In the genomic region with DNA sequence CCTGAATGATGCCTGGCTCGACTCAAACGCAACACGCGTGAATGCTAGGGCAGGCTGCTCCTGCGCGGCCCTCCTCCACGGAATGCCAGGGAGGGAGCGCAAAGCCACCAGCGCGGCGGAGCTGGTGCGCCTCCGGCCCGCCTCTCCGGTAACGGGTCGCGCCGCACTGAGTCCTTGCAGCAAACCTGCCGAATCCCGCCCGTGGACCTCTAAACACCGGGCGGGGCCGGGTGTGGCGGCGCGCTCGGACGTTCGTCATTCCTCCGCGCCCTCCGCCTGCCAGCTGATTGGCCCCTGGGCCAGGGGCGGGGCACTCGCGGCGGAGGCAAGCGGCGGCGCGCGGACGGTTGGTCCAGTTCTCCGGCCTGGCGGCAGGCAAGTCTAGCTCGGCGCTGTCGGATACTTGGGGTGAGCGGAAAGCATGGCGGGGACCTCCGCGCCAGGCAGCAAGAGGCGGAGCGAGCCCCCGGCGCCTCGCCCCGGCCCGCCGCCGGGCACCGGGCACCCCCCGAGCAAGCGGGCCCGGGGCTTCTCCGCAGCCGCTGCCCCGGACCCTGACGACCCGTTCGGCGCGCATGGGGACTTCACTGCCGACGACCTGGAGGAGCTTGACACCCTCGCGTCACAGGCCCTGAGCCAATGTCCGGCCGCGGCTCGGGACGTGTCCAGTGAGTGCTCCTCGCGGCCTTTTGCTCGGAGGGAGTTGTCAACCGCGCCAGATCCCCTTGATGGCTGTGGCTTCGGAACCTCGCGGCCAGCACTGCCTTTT, we compare ENCODE assay signal across 1 cellular context.
TF ChIP-seq lines count a peak whose summit lies in the region.

A gene (plus strand): TSS at position 313 of the 769 bp plus-strand sequence. CDS start 109 bp downstream, at position 422.

TF ChIP-seq in GM12878, 131 proteins besides CTCF, POLR2A, EP300 and RAD21 (continued from another document and continues in another):
- TF ChIP-seq, protein P1, sequence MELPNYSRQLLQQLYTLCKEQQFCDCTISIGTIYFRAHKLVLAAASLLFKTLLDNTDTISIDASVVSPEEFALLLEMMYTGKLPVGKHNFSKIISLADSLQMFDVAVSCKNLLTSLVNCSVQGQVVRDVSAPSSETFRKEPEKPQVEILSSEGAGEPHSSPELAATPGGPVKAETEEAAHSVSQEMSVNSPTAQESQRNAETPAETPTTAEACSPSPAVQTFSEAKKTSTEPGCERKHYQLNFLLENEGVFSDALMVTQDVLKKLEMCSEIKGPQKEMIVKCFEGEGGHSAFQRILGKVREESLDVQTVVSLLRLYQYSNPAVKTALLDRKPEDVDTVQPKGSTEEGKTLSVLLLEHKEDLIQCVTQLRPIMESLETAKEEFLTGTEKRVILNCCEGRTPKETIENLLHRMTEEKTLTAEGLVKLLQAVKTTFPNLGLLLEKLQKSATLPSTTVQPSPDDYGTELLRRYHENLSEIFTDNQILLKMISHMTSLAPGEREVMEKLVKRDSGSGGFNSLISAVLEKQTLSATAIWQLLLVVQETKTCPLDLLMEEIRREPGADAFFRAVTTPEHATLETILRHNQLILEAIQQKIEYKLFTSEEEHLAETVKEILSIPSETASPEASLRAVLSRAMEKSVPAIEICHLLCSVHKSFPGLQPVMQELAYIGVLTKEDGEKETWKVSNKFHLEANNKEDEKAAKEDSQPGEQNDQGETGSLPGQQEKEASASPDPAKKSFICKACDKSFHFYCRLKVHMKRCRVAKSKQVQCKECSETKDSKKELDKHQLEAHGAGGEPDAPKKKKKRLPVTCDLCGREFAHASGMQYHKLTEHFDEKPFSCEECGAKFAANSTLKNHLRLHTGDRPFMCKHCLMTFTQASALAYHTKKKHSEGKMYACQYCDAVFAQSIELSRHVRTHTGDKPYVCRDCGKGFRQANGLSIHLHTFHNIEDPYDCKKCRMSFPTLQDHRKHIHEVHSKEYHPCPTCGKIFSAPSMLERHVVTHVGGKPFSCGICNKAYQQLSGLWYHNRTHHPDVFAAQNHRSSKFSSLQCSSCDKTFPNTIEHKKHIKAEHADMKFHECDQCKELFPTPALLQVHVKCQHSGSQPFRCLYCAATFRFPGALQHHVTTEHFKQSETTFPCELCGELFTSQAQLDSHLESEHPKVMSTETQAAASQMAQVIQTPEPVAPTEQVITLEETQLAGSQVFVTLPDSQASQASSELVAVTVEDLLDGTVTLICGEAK (IDR thresholded peaks at IDR 0.05; ENCODE audit: borderline replicate concordance), result no peak
- TF ChIP-seq ZNF24 (IDR thresholded peaks at IDR 0.05) (0 out of 2 replicates have a peak, but pooled peaks have one; percentile 12), SP1 (IDR thresholded peaks at IDR 0.05; ENCODE audit: low read depth, low read length) (peak; percentile 86), NR2C1 (IDR thresholded peaks at IDR 0.05) (peak; percentile 43), FOXM1 (IDR thresholded peaks at IDR 0.05; ENCODE audit: low read depth, low read length) (no peak), BACH1 (IDR thresholded peaks at IDR 0.05; ENCODE audit: borderline replicate concordance) (peak; percentile 74), ASH2L (IDR thresholded peaks at IDR 0.05; ENCODE audit: borderline replicate concordance, low read depth) (no peak), SMAD5 (IDR thresholded peaks at IDR 0.05; ENCODE audit: low read depth) (peak; percentile 76), SIX5 (IDR thresholded peaks at IDR 0.05; ENCODE audit: low read depth, low read length, severe bottlenecking) (peak; percentile 45), STAT1 (conservative IDR thresholded peaks at IDR 0.05) (0 out of 2 replicates have a peak, but pooled peaks have one; percentile 61), FOXK2 (IDR thresholded peaks at IDR 0.05) (no peak), YBX1 (IDR thresholded peaks at IDR 0.05) (no peak), KAT2A (conservative IDR thresholded peaks at IDR 0.05; ENCODE audit: control insufficient read depth, low read depth, low read length) (no peak), SREBF1 (IDR thresholded peaks at IDR 0.05; ENCODE audit: low read length) (no peak), LARP7 (IDR thresholded peaks at IDR 0.05) (peak; percentile 92), IKZF1 (conservative IDR thresholded peaks at IDR 0.05) (peak; percentile 73), RFX5 (IDR thresholded peaks at IDR 0.05; ENCODE audit: low read depth, low read length) (peak; percentile 39; the same call in 1 of the 2 replicates), ZNF207 (IDR thresholded peaks at IDR 0.05; ENCODE audit: borderline replicate concordance) (peak; percentile 81; the same call in 1 of the 2 replicates), HDAC2 (IDR thresholded peaks at IDR 0.05) (no peak), PML (IDR thresholded peaks at IDR 0.05; ENCODE audit: low read length) (peak; percentile 81), RB1 (IDR thresholded peaks at IDR 0.05; ENCODE audit: borderline replicate concordance) (peak; percentile 97), POLR2AphosphoS5 (IDR thresholded peaks at IDR 0.05; ENCODE audit: low read length) (peak; percentile 92), ZNF217 (IDR thresholded peaks at IDR 0.05) (0 out of 2 replicates have a peak, but pooled peaks have one; percentile 26), NR2F1 (conservative IDR thresholded peaks at IDR 0.05) (peak; percentile 55), RBBP5 (conservative IDR thresholded peaks at IDR 0.05) (0 out of 2 replicates have a peak, but pooled peaks have one; percentile 20), CREB1 (IDR thresholded peaks at IDR 0.05; ENCODE audit: low read depth) (peak; percentile 99), POLR2AphosphoS2 (IDR thresholded peaks at IDR 0.05; ENCODE audit: low read depth, low read length) (peak; percentile 85; the same call in 1 of the 2 replicates), MEF2A (IDR thresholded peaks at IDR 0.05; ENCODE audit: insufficient read depth, low read depth, low read length) (0 out of 2 replicates have a peak, but pooled peaks have one; percentile 30), TBL1XR1 (IDR thresholded peaks at IDR 0.05; ENCODE audit: low read depth, low read length) (0 out of 2 replicates have a peak, but pooled peaks have one; percentile 20), EGR1 (IDR thresholded peaks at IDR 0.05; ENCODE audit: borderline replicate concordance in 1 of 2, low read depth in 2 of 2, low read length in 2 of 2) (peak in 1 of 2 experiments; percentile 13; a peak in 1 of 3 replicates)
- TF ChIP-seq, protein P2, sequence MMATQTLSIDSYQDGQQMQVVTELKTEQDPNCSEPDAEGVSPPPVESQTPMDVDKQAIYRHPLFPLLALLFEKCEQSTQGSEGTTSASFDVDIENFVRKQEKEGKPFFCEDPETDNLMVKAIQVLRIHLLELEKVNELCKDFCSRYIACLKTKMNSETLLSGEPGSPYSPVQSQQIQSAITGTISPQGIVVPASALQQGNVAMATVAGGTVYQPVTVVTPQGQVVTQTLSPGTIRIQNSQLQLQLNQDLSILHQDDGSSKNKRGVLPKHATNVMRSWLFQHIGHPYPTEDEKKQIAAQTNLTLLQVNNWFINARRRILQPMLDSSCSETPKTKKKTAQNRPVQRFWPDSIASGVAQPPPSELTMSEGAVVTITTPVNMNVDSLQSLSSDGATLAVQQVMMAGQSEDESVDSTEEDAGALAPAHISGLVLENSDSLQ (IDR thresholded peaks at IDR 0.05), result peak; percentile 76
- TF ChIP-seq, protein P3, sequence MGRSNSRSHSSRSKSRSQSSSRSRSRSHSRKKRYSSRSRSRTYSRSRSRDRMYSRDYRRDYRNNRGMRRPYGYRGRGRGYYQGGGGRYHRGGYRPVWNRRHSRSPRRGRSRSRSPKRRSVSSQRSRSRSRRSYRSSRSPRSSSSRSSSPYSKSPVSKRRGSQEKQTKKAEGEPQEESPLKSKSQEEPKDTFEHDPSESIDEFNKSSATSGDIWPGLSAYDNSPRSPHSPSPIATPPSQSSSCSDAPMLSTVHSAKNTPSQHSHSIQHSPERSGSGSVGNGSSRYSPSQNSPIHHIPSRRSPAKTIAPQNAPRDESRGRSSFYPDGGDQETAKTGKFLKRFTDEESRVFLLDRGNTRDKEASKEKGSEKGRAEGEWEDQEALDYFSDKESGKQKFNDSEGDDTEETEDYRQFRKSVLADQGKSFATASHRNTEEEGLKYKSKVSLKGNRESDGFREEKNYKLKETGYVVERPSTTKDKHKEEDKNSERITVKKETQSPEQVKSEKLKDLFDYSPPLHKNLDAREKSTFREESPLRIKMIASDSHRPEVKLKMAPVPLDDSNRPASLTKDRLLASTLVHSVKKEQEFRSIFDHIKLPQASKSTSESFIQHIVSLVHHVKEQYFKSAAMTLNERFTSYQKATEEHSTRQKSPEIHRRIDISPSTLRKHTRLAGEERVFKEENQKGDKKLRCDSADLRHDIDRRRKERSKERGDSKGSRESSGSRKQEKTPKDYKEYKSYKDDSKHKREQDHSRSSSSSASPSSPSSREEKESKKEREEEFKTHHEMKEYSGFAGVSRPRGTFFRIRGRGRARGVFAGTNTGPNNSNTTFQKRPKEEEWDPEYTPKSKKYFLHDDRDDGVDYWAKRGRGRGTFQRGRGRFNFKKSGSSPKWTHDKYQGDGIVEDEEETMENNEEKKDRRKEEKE (IDR thresholded peaks at IDR 0.05), result no peak
- TF ChIP-seq, protein P4, sequence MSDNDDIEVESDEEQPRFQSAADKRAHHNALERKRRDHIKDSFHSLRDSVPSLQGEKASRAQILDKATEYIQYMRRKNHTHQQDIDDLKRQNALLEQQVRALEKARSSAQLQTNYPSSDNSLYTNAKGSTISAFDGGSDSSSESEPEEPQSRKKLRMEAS (IDR thresholded peaks at IDR 0.05; ENCODE audit: low read depth, low read length), result peak; percentile 85; the same call in 1 of the 2 replicates
- TF ChIP-seq, protein P5, sequence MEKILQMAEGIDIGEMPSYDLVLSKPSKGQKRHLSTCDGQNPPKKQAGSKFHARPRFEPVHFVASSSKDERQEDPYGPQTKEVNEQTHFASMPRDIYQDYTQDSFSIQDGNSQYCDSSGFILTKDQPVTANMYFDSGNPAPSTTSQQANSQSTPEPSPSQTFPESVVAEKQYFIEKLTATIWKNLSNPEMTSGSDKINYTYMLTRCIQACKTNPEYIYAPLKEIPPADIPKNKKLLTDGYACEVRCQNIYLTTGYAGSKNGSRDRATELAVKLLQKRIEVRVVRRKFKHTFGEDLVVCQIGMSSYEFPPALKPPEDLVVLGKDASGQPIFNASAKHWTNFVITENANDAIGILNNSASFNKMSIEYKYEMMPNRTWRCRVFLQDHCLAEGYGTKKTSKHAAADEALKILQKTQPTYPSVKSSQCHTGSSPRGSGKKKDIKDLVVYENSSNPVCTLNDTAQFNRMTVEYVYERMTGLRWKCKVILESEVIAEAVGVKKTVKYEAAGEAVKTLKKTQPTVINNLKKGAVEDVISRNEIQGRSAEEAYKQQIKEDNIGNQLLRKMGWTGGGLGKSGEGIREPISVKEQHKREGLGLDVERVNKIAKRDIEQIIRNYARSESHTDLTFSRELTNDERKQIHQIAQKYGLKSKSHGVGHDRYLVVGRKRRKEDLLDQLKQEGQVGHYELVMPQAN (conservative IDR thresholded peaks at IDR 0.05), result peak; percentile 94
- TF ChIP-seq, protein P6, sequence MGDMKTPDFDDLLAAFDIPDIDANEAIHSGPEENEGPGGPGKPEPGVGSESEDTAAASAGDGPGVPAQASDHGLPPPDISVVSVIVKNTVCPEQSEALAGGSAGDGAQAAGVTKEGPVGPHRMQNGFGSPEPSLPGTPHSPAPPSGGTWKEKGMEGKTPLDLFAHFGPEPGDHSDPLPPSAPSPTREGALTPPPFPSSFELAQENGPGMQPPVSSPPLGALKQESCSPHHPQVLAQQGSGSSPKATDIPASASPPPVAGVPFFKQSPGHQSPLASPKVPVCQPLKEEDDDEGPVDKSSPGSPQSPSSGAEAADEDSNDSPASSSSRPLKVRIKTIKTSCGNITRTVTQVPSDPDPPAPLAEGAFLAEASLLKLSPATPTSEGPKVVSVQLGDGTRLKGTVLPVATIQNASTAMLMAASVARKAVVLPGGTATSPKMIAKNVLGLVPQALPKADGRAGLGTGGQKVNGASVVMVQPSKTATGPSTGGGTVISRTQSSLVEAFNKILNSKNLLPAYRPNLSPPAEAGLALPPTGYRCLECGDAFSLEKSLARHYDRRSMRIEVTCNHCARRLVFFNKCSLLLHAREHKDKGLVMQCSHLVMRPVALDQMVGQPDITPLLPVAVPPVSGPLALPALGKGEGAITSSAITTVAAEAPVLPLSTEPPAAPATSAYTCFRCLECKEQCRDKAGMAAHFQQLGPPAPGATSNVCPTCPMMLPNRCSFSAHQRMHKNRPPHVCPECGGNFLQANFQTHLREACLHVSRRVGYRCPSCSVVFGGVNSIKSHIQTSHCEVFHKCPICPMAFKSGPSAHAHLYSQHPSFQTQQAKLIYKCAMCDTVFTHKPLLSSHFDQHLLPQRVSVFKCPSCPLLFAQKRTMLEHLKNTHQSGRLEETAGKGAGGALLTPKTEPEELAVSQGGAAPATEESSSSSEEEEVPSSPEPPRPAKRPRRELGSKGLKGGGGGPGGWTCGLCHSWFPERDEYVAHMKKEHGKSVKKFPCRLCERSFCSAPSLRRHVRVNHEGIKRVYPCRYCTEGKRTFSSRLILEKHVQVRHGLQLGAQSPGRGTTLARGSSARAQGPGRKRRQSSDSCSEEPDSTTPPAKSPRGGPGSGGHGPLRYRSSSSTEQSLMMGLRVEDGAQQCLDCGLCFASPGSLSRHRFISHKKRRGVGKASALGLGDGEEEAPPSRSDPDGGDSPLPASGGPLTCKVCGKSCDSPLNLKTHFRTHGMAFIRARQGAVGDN (IDR thresholded peaks at IDR 0.05), result peak; percentile 83
- TF ChIP-seq, protein P7, sequence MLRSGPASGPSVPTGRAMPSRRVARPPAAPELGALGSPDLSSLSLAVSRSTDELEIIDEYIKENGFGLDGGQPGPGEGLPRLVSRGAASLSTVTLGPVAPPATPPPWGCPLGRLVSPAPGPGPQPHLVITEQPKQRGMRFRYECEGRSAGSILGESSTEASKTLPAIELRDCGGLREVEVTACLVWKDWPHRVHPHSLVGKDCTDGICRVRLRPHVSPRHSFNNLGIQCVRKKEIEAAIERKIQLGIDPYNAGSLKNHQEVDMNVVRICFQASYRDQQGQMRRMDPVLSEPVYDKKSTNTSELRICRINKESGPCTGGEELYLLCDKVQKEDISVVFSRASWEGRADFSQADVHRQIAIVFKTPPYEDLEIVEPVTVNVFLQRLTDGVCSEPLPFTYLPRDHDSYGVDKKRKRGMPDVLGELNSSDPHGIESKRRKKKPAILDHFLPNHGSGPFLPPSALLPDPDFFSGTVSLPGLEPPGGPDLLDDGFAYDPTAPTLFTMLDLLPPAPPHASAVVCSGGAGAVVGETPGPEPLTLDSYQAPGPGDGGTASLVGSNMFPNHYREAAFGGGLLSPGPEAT (IDR thresholded peaks at IDR 0.05; ENCODE audit: low read depth), result peak; percentile 87
- TF ChIP-seq, protein P8, sequence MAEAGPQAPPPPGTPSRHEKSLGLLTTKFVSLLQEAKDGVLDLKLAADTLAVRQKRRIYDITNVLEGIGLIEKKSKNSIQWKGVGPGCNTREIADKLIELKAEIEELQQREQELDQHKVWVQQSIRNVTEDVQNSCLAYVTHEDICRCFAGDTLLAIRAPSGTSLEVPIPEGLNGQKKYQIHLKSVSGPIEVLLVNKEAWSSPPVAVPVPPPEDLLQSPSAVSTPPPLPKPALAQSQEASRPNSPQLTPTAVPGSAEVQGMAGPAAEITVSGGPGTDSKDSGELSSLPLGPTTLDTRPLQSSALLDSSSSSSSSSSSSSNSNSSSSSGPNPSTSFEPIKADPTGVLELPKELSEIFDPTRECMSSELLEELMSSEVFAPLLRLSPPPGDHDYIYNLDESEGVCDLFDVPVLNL (IDR thresholded peaks at IDR 0.05; ENCODE audit: low read depth, low read length), result peak; percentile 82
- TF ChIP-seq, protein P9, sequence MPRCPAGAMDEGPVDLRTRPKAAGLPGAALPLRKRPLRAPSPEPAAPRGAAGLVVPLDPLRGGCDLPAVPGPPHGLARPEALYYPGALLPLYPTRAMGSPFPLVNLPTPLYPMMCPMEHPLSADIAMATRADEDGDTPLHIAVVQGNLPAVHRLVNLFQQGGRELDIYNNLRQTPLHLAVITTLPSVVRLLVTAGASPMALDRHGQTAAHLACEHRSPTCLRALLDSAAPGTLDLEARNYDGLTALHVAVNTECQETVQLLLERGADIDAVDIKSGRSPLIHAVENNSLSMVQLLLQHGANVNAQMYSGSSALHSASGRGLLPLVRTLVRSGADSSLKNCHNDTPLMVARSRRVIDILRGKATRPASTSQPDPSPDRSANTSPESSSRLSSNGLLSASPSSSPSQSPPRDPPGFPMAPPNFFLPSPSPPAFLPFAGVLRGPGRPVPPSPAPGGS (IDR thresholded peaks at IDR 0.05; ENCODE audit: borderline replicate concordance, insufficient read depth, low read depth, low read length, poor library complexity, severe bottlenecking), result peak; percentile 12
